ENCODE assay signal across 26 cellular contexts in the genomic region with DNA sequence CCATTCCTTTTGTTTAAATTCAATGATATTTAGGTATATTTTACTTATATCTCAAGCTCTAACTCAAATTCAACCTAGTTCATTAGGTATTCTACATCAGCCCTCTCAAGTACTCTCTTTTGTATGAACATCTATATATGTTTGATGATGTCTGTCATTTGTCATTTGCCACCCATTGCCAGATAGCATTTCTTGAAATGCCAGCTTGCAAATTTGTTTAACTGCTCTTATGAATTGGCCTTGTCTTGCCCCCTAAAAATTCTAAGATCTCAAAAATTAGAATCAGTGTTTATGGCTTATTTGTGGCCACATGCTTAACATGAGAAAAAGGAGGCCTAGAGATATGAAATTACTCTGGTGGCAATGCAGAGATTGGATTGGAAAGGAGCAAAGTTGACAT.
"Had no signal": no experiment of that assay in that cellular context is flagged by ENCODE, and none has a peak within 500 bp of the region (broad histone marks: within the 10 kb centered on the region; RNA-seq: fewer than 3 reads in every experiment).

No MANE protein-coding gene starts in this region.

- H3K27ac ChIP-seq: colonic mucosa, coronary artery, dorsolateral prefrontal cortex, epithelial cell of prostate, esophagus muscularis mucosa, esophagus squamous epithelium, foreskin keratinocyte, gastrocnemius medialis, gastroesophageal sphincter, heart left ventricle, heart right ventricle had no signal

- ATAC-seq: effector memory CD8-positive, alpha-beta T cell; esophagus mucosa; foreskin keratinocyte; gastrocnemius medialis; gastroesophageal sphincter; heart left ventricle; heart right ventricle had no signal

- H3K4me1 ChIP-seq: colonic mucosa, esophagus muscularis mucosa, esophagus squamous epithelium, foreskin keratinocyte, gastrocnemius medialis, gastroesophageal sphincter, heart left ventricle, heart right ventricle had no signal

- H3K36me3 ChIP-seq: colonic mucosa, esophagus muscularis mucosa, esophagus squamous epithelium, gastrocnemius medialis, gastroesophageal sphincter, heart left ventricle, heart right ventricle had no signal

- H3K27me3 ChIP-seq: colonic mucosa, dorsolateral prefrontal cortex, esophagus muscularis mucosa, esophagus squamous epithelium, foreskin keratinocyte, gastrocnemius medialis, gastroesophageal sphincter, heart left ventricle, heart right ventricle had no signal

- H3K9me3 ChIP-seq: colonic mucosa, esophagus muscularis mucosa, gastrocnemius medialis, gastroesophageal sphincter, heart left ventricle had no signal

- FAIRE-seq: endometrium, endothelial cell of umbilical vein had no signal

- DNase-seq: colonic mucosa; cortex of kidney; dermis blood vessel endothelial cell; dorsolateral prefrontal cortex; effector CD4-positive, alpha-beta T cell; effector CD8-positive, alpha-beta T cell; effector memory CD4-positive, alpha-beta T cell; effector memory CD8-positive, alpha-beta T cell; endodermal cell; erythroblast; esophagus squamous epithelium; foreskin fibroblast; foreskin keratinocyte; foreskin melanocyte; gastrocnemius medialis; glutamatergic neuron; head of caudate nucleus; heart left ventricle; heart right ventricle had no signal

- H3K4me3 ChIP-seq: colonic mucosa, coronary artery, dorsolateral prefrontal cortex, esophagus muscularis mucosa, esophagus squamous epithelium, gastrocnemius medialis, gastroesophageal sphincter, heart left ventricle, heart right ventricle had no signal
